Comparison of ENCODE assay signal across 8 cellular contexts in the genomic region with DNA sequence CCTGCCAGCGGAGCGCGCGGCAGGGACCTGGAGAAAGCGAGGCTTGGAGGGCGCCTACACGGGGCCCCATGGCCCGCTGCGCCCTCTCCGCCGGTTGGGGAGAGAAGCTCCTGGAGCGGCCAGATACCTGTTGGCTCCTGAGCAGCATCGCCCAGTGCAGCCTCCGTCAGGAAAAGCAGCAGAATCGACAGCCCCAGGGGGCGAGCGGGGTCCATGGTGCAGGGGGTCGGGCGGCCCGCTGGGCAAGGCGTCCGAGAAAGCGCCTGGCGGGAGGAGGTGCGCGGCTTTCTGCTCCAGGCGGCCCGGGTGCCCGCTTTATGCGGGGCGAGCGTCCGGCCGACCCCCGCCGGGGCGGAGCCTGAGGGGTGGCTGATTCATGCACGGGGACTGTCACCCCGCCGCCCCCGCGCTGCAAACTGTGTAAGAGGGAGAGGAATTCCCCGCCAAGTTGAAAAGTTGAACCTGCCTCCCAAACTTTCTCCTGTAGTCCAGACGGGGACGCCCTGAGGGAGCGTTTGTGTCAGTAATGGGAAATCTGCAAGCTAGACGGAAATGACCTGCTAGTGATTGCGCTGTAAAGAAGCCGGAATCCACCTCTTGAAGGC. TPM values are rescaled to one million over a fixed set of nuclear protein-coding genes. Genes with fewer than 3 reads are reported as not detected.
DNase-seq lines count a peak whose midpoint lies in the region; ATAC-seq, FAIRE-seq and TF ChIP-seq lines count a peak whose summit lies in the region.

A gene with protein sequence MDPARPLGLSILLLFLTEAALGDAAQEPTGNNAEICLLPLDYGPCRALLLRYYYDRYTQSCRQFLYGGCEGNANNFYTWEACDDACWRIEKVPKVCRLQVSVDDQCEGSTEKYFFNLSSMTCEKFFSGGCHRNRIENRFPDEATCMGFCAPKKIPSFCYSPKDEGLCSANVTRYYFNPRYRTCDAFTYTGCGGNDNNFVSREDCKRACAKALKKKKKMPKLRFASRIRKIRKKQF (minus strand): TSS at position 290 of the 605 bp plus-strand sequence. CDS start 75 bp downstream, at position 215.

- TF ChIP-seq CTCF in GM10248 (IDR thresholded peaks at IDR 0.05; ENCODE audit: control extremely low read depth, extremely low read depth, low read depth, missing control alignments) (no peak), RWPE1 (conservative IDR thresholded peaks at IDR 0.05; ENCODE audit: low read depth) (peak; percentile 46; the same call in 1 of the 2 replicates), endothelial cell of umbilical vein (IDR thresholded peaks at IDR 0.05; ENCODE audit: extremely low read depth in 1 of 2, insufficient read depth in 1 of 2, low read depth in 1 of 2, low read length in 2 of 2) (no peak), upper lobe of right lung (IDR thresholded peaks at IDR 0.05) (no peak)

- no TSS peak for BruUV-seq in endothelial cell of umbilical vein (replicated peaks; lab: Mats Ljungman, UMichigan)

- dilution Hi-C loops in endothelial cell of umbilical vein (cut with MboI; ENCODE audit: extremely low pct_ligation_motif_present, low sequenced_read_pairs), result no loop called here

- POLR2A ChIA-PET in GM10248 (lab: Yijun Ruan, JAX), result no interaction called here
- POLR2A ChIA-PET in RWPE1 (lab: Yijun Ruan, JAX; ENCODE audit: low non-redundant PET), result interaction anchor here (0.6 kb wide), 1 partner anchor 323 kb away, joined by 3 read pairs; no protein-coding TSS in a partner anchor
- POLR2A ChIA-PET in endothelial cell of umbilical vein (lab: Charles Lee), result no interaction called here

- FAIRE-seq in endothelial cell of umbilical vein (lab: Jason Lieb, UNC), result peak; percentile 42

- CTCF ChIA-PET in GM10248 (lab: Yijun Ruan, JAX) (interaction anchor here (1.3 kb wide), 1 partner anchor 8 kb away, joined by 3 read pairs; no protein-coding TSS in a partner anchor), RWPE1 (lab: Yijun Ruan, JAX) (interaction anchor here (0.6 to 1.6 kb wide), 3 partner anchors 12 to 711 kb away, joined by 3 to 5 read pairs (median 3); no protein-coding TSS in a partner anchor), endothelial cell of umbilical vein (lab: Charles Lee) (interaction anchor here (1.2 to 5.0 kb wide), 4 partner anchors 8 to 196 kb away, joined by 3 to 18 read pairs (median 8); no protein-coding TSS in a partner anchor)

- intact Hi-C loops in endothelial cell of umbilical vein (cut with micrococcal nuclease), result loop anchor here (5.0 kb wide), 1 partner anchor 507 kb away; no protein-coding TSS in a partner anchor
- intact Hi-C loops in upper lobe of right lung (cut with DNase I), result no loop called here

- H3K9me3 ChIP-seq in endothelial cell of umbilical vein (replicated peaks; ENCODE audit: control insufficient read depth, insufficient read depth, low read length) (no peaks in the 10 kb centered on the region), muscle layer of colon (ENCODE audit: low read length) (no peaks in the 10 kb centered on the region), upper lobe of right lung (no peaks in the 10 kb centered on the region)

- H3K4me1 ChIP-seq in endothelial cell of umbilical vein (ENCODE audit: control insufficient read depth, extremely low read depth, insufficient read depth, low read length), result peaks cover 23% of the 10 kb centered on the region
- no peaks in the 10 kb centered on the region for H3K4me1 ChIP-seq in muscle layer of colon (ENCODE audit: insufficient read depth, low read length)
- peaks cover 9% of the 10 kb centered on the region for H3K4me1 ChIP-seq in upper lobe of right lung

- peak within 1 kb of the TSS; percentile 74 for H3K4me3 ChIP-seq in H7 (ENCODE audit: insufficient read depth, low read depth, low read length)
- H3K4me3 ChIP-seq in endothelial cell of umbilical vein (replicated peaks in 1 of 3; ENCODE audit: insufficient read depth in 1 of 3, low read depth in 1 of 3, low read length in 3 of 3), result peak within 1 kb of the TSS; percentile 63 to 97 (median 82)
- H3K4me3 ChIP-seq in muscle layer of colon (ENCODE audit: low read depth in 1 of 2, low read length in 2 of 2), result peak within 1 kb of the TSS; percentile 52 to 71
- peak within 1 kb of the TSS; percentile 52 for H3K4me3 ChIP-seq in upper lobe of right lung

- H4K20me1 ChIP-seq in endothelial cell of umbilical vein (replicated peaks; ENCODE audit: control insufficient read depth, extremely low read depth, insufficient read depth, low read length), result no peaks in the 10 kb centered on the region

- H3K27ac ChIP-seq in RWPE1 (peak within 1 kb of the TSS; percentile 62), endothelial cell of umbilical vein (ENCODE audit: insufficient read depth, low read depth, low read length) (no peak within 1 kb of the TSS), muscle layer of colon (ENCODE audit: low read depth, low read length) (no peak within 1 kb of the TSS), upper lobe of right lung (no peak within 1 kb of the TSS)

- H2AFZ ChIP-seq in endothelial cell of umbilical vein (ENCODE audit: low read depth, low read length), result peak within 1 kb of the TSS; percentile 100

- H3K27me3 ChIP-seq in H7 (ENCODE audit: control insufficient read depth, insufficient read depth, low read length) (peaks cover 10% of the 10 kb centered on the region), endothelial cell of umbilical vein (ENCODE audit: control insufficient read depth in 2 of 2, insufficient read depth in 2 of 2, low read length in 2 of 2) (peaks cover 0 to 3% of the 10 kb centered on the region in 2 experiments), muscle layer of colon (ENCODE audit: control insufficient read depth in 1 of 2, insufficient read depth in 2 of 2, low read length in 2 of 2) (peaks cover 0 to 7% of the 10 kb centered on the region in 2 donors), upper lobe of right lung (peaks cover 22% of the 10 kb centered on the region)

- H3K9me1 ChIP-seq in endothelial cell of umbilical vein (replicated peaks; ENCODE audit: control insufficient read depth, extremely low read depth, insufficient read depth, low read length), result no peaks in the 10 kb centered on the region

- H3K36me3 ChIP-seq in H7 (replicated peaks; ENCODE audit: control insufficient read depth, insufficient read depth, low read length), result no peaks in the 10 kb centered on the region
- no peaks in the 10 kb centered on the region for H3K36me3 ChIP-seq in endothelial cell of umbilical vein (ENCODE audit: control insufficient read depth in 2 of 2, extremely low read depth in 1 of 2, insufficient read depth in 2 of 2, low read length in 2 of 2)
- no peaks in the 10 kb centered on the region for H3K36me3 ChIP-seq in muscle layer of colon (ENCODE audit: insufficient read depth, low read length)
- H3K36me3 ChIP-seq in upper lobe of right lung, result no peaks in the 10 kb centered on the region

- H3K4me2 ChIP-seq in endothelial cell of umbilical vein (ENCODE audit: insufficient read depth, low read length), result peak within 1 kb of the TSS; percentile 98

- peak; percentile 50 for ATAC-seq in upper lobe of right lung

- DNase-seq in GM10248 (ENCODE audit: extremely low spot score) (peak; percentile 42), H7 (peak; percentile 71), RWPE1 (ENCODE audit: low spot score) (peak; percentile 66), endothelial cell of umbilical vein (ENCODE audit: low read depth, low spot score) (peak; percentile 62), upper lobe of right lung (peak; percentile 65), SW480 (ENCODE audit: low spot score) (no peak), NCI-H1694 treated with DMSO at 0.1 percent for 48 hours (lab: John Stamatoyannopoulos, UW) (no peak)

- no peak for TF ChIP-seq POLR2A in endothelial cell of umbilical vein (IDR thresholded peaks at IDR 0.05; ENCODE audit: low read depth, low read length)

- H3K9ac ChIP-seq in endothelial cell of umbilical vein (replicated peaks; ENCODE audit: extremely low read depth, insufficient read depth, low read length) (peak within 1 kb of the TSS; percentile 46), muscle layer of colon (ENCODE audit: low read length) (no peak within 1 kb of the TSS)

- no peaks in the 10 kb centered on the region for H3K79me2 ChIP-seq in endothelial cell of umbilical vein (ENCODE audit: control insufficient read depth, insufficient read depth, low read length)

TF ChIP-seq in endothelial cell of umbilical vein, 7 proteins besides CTCF, POLR2A, EP300 and RAD21:
- TF ChIP-seq GATA2 (IDR thresholded peaks at IDR 0.05; ENCODE audit: insufficient read depth, insufficient read length, low read depth, low read length), result no peak
- TF ChIP-seq JUN (IDR thresholded peaks at IDR 0.05; ENCODE audit: borderline replicate concordance, insufficient read depth, insufficient read length, low read depth), result no peak
- TF ChIP-seq, protein P1, sequence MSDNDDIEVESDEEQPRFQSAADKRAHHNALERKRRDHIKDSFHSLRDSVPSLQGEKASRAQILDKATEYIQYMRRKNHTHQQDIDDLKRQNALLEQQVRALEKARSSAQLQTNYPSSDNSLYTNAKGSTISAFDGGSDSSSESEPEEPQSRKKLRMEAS (IDR thresholded peaks at IDR 0.05; ENCODE audit: insufficient read depth, insufficient read length), result no peak
- TF ChIP-seq FOS (IDR thresholded peaks at IDR 0.05; ENCODE audit: borderline replicate concordance, insufficient read depth, low read length), result peak; percentile 26
- TF ChIP-seq POLR2AphosphoS5 (IDR thresholded peaks at IDR 0.05; ENCODE audit: insufficient read depth, low read depth, low read length), result no peak
- TF ChIP-seq MYC (IDR thresholded peaks at IDR 0.05; ENCODE audit: low read depth, low read length), result no peak
TF ChIP-seq in endothelial cell of umbilical vein: peak in this region for 1.

RNA-seq across cellular contexts. Expression of the gene that starts here (rescaled TPM):
- 4.8 and 8.1 TPM in 2 replicates for total RNA-seq in H7 (2014; rRNA removed; shearing (Covaris generic))
- total RNA-seq in endothelial cell of umbilical vein (33.1 and 65.9 TPM in 2 replicates), upper lobe of right lung (7.1 TPM)
- polyA plus RNA-seq in endothelial cell of umbilical vein, result 49.9 and 57.3 TPM in 2 replicates
- 29.5 and 34.7 TPM in 2 replicates for polyA plus RNA-seq in endothelial cell of umbilical vein (2011; cell fraction: cytosol; rRNA removed)
- 16.0 and 16.1 TPM in 2 replicates for polyA plus RNA-seq in endothelial cell of umbilical vein (2011; cell fraction: nucleus; rRNA removed)
- polyA plus RNA-seq in endothelial cell of umbilical vein (2012), result 47.8 and 68.3 TPM in 2 replicates
- 19.5 and 23.9 TPM in 2 replicates for polyA minus RNA-seq in endothelial cell of umbilical vein
- not detected for polyA minus RNA-seq in endothelial cell of umbilical vein (2011; cell fraction: cytosol; rRNA and poly(A)+ RNA removed)
- polyA minus RNA-seq in endothelial cell of umbilical vein (2011; cell fraction: nucleus; rRNA and poly(A)+ RNA removed), result 7.4 and 11.3 TPM in 2 replicates

Comparison
In these comparisons a context has a peak if more than half of its experiments do, and no peak if none do; other contexts are left out.
1. DNase-seq: peak in GM10248 (single experiment), H7 (single experiment), RWPE1 (single experiment), endothelial cell of umbilical vein (single experiment) and upper lobe of right lung (single experiment); none in SW480 (single experiment) and NCI-H1694 treated with DMSO at 0.1 percent for 48 hours (single experiment).
2. Peak in every context shown above with its lines, with median percentiles within 50 percentile points of each other: H3K4me3 ChIP-seq.